In the genomic region with DNA sequence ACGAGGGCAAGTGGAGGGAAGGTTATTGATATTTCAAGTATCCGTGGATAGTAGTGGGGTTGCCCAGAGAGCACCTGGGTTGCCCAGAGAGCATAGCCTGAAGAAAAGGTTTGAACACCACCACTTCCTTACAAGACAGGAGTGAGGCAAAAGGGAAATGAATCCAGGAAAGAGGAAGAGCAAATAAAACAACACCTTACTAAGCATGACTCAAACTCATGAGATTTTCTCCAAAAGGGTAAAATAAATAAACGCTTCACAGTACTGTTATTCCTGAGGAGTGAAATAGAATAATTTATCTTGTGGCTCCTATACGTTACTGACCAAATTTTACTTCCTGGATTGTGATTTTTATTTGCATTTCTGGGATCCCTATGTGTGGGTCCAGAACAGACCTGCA, we compare ENCODE assay signal across 17 cellular contexts.
"Had no signal": no experiment of that assay in that cellular context is flagged by ENCODE, and none has a peak within 500 bp of the region (broad histone marks: within the 10 kb centered on the region; RNA-seq: fewer than 3 reads in every experiment).

No MANE protein-coding gene starts in this region.

- H3K27ac ChIP-seq: hepatocyte, neutrophil, stomach had no signal

- H2AFZ ChIP-seq: hepatocyte had no signal

- H3K79me2 ChIP-seq: hepatocyte had no signal

- H3K9me3 ChIP-seq: neutrophil, stomach had no signal

- H3K4me3 ChIP-seq: hepatocyte, stomach had no signal

- H3K27me3 ChIP-seq: hepatocyte, neutrophil, stomach had no signal

- H3K4me3 Mint-ChIP-seq: dendritic cell treated with granulocyte-macrophage colony-stimulating factor and Interleukin-4, amounts not matched to agents 40 ng/mL and 50 ng/mL, for 4 days; naive thymus-derived CD4-positive, alpha-beta T cell; nephron progenitor cell had no signal

- FAIRE-seq: colon had no signal

- H3K4me1 Mint-ChIP-seq: nephron progenitor cell had no signal

- H3K4me2 ChIP-seq: hepatocyte had no signal

- DNase-seq: foreskin melanocyte; head of caudate nucleus; left colon; naive thymus-derived CD4-positive, alpha-beta T cell; nephron progenitor cell; posterior cingulate gyrus; stimulated activated CD4-positive, alpha-beta T cell treated with anti-CD3 and anti-CD28 coated beads, Interleukin-2, amount 100 ng/mL, for 24 hours; stimulated activated CD4-positive, alpha-beta T cell treated with anti-CD3 and anti-CD28 coated beads, Interleukin-4, amount 100 ng/mL, for 4 hours; stimulated activated naive CD4-positive, alpha-beta T cell; stomach; substantia nigra; trophoblast cell had no signal

- H3K4me1 ChIP-seq: stomach had no signal

- H3K27ac Mint-ChIP-seq: dendritic cell treated with granulocyte-macrophage colony-stimulating factor and Interleukin-4, amounts not matched to agents 40 ng/mL and 50 ng/mL, for 4 days; naive thymus-derived CD4-positive, alpha-beta T cell; nephron progenitor cell had no signal

- H3K36me3 ChIP-seq: neutrophil, stomach had no signal

- H3K27me3 Mint-ChIP-seq: dendritic cell treated with granulocyte-macrophage colony-stimulating factor and Interleukin-4, amounts not matched to agents 40 ng/mL and 50 ng/mL, for 4 days; naive thymus-derived CD4-positive, alpha-beta T cell had no signal

- ATAC-seq: left colon; naive thymus-derived CD4-positive, alpha-beta T cell; sciatic nerve had no signal
